ENCODE assay signal across 8 cellular contexts in genomic region chr12:68358532-68359485, GRCh38. TPM values are rescaled to one million over a fixed set of nuclear protein-coding genes. Genes with fewer than 3 reads are reported as not detected.
DNase-seq lines count a peak whose midpoint lies in the region; ATAC-seq and TF ChIP-seq lines count a peak whose summit lies in the region.

No MANE protein-coding gene starts in this region.

- H3K27ac ChIP-seq in liver (ENCODE audit: low read depth in 1 of 2, low read length in 2 of 2), result peak overlapping the region; percentile 9 to 56

- H3K4me3 ChIP-seq in AG04449 (ENCODE audit: low read depth, low read length), result no peak overlapping the region
- no peak overlapping the region for H3K4me3 ChIP-seq in WI38 (ENCODE audit: low read depth, low read length)
- no peak overlapping the region for H3K4me3 ChIP-seq in liver (ENCODE audit: low read depth in 1 of 3, low read length in 3 of 3)

- H3K36me3 ChIP-seq in liver (ENCODE audit: control insufficient read depth in 4 of 4, insufficient read depth in 3 of 4, low read depth in 1 of 4, low read length in 3 of 4), result no peaks in the 10 kb centered on the region

- TF ChIP-seq CTCF in AG04449 (IDR thresholded peaks at IDR 0.05; ENCODE audit: insufficient read depth, low read length, missing control alignments), result peak; percentile 36
- peak; percentile 16 for TF ChIP-seq CTCF in GM13976 (IDR thresholded peaks at IDR 0.05; ENCODE audit: borderline replicate concordance, control extremely low read depth, extremely low read depth, insufficient read depth, missing control alignments)
- TF ChIP-seq CTCF in WI38 (IDR thresholded peaks at IDR 0.05; ENCODE audit: low read depth, low read length), result peak; percentile 29; the same call in 1 of the 2 replicates
- TF ChIP-seq CTCF in liver (IDR thresholded peaks at IDR 0.05; ENCODE audit: low read depth, low read length, missing input control), result peak; percentile 79

- in situ Hi-C loops in GM13976 (cut with MboI; ENCODE audit: low sequenced_read_pairs, unreplicated experiment), result no loop called here

- peaks cover 2 to 9% (median 5%) of the 10 kb centered on the region in 4 donors for H3K4me1 ChIP-seq in liver (ENCODE audit: control insufficient read depth in 4 of 4, insufficient read depth in 4 of 4, low read length in 3 of 4)

- no peaks in the 10 kb centered on the region for H3K27me3 ChIP-seq in liver (ENCODE audit: control insufficient read depth in 4 of 4, insufficient read depth in 4 of 4, low read length in 3 of 4)

- CTCF ChIA-PET in AG04449 (lab: Yijun Ruan, JAX), result interaction anchor here (0.6 to 3.8 kb wide), 39 partner anchors 9 to 450 kb away, joined by 3 to 24 read pairs (median 4); partner anchors contain the start of genes MDM2 and RAP1B

- peak; percentile 97 to 98 for TF ChIP-seq RAD21 in liver (IDR thresholded peaks at IDR 0.05)

- H3K9ac ChIP-seq in liver (ENCODE audit: low read depth in 1 of 2, low read length in 2 of 2), result peak overlapping the region in 1 of 2 donors; percentile 36

- 30% methylated on average over 10 of the region's 10 CpGs for WGBS in liver

- DNase-seq in AG04449 (ENCODE audit: low read depth, low spot score), result peak; percentile 62
- peak; percentile 46 for DNase-seq in GM13976 (ENCODE audit: low spot score)
- peak; percentile 16 for DNase-seq in NCI-H1694 (lab: John Stamatoyannopoulos, UW)
- peak; percentile 93 for DNase-seq in dedifferentiated amniotic fluid mesenchymal stem cell (ENCODE audit: extremely low spot score)
- peak; percentile 41 for DNase-seq in stimulated activated CD8-positive, alpha-beta memory T cell treated with anti-CD3 and anti-CD28 coated beads, Interleukin-15, amount 100 ng/mL, for 1 hour (ENCODE audit: low read depth)

- peak; percentile 94 for ATAC-seq in HG02852 (IDR thresholded peaks at IDR 0.05; ENCODE audit: unreplicated experiment)

- no peaks in the 10 kb centered on the region for H3K9me3 ChIP-seq in liver (ENCODE audit: control insufficient read depth in 4 of 4, low read length in 3 of 4)

- POLR2A ChIA-PET in AG04449 (lab: Yijun Ruan, JAX), result interaction anchor here (0.6 kb wide), 1 partner anchor 449 kb away, joined by 3 read pairs; the partner anchor contains the start of gene MDM2

TF ChIP-seq in liver, 16 proteins besides CTCF, POLR2A, EP300 and RAD21:
- TF ChIP-seq GABPA (IDR thresholded peaks at IDR 0.05 in 1 of 2, conservative IDR thresholded peaks at IDR 0.05 in 1 of 2) (peak in 1 of 2 donors; percentile 45), FOXA2 (IDR thresholded peaks at IDR 0.05) (no peak), REST (IDR thresholded peaks at IDR 0.05) (peak; percentile 39), YY1 (IDR thresholded peaks at IDR 0.05) (peak; percentile 69), FOXA1 (IDR thresholded peaks at IDR 0.05) (no peak), SP1 (IDR thresholded peaks at IDR 0.05) (peak; percentile 9), ATF3 (IDR thresholded peaks at IDR 0.05) (no peak), EGR1 (IDR thresholded peaks at IDR 0.05; ENCODE audit: low read depth in 2 of 2) (no peak), JUND (IDR thresholded peaks at IDR 0.05) (no peak), TAF1 (conservative IDR thresholded peaks at IDR 0.05) (no peak), HNF4A (conservative IDR thresholded peaks at IDR 0.05) (peak; percentile 34 to 40), NR2F2 (IDR thresholded peaks at IDR 0.05) (peak; percentile 26), RXRA (IDR thresholded peaks at IDR 0.05) (peak; percentile 46 to 60), HNF4G (IDR thresholded peaks at IDR 0.05) (no peak)
- TF ChIP-seq, protein P1, sequence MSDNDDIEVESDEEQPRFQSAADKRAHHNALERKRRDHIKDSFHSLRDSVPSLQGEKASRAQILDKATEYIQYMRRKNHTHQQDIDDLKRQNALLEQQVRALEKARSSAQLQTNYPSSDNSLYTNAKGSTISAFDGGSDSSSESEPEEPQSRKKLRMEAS (IDR thresholded peaks at IDR 0.05), result peak; percentile 52
- TF ChIP-seq, protein P2, sequence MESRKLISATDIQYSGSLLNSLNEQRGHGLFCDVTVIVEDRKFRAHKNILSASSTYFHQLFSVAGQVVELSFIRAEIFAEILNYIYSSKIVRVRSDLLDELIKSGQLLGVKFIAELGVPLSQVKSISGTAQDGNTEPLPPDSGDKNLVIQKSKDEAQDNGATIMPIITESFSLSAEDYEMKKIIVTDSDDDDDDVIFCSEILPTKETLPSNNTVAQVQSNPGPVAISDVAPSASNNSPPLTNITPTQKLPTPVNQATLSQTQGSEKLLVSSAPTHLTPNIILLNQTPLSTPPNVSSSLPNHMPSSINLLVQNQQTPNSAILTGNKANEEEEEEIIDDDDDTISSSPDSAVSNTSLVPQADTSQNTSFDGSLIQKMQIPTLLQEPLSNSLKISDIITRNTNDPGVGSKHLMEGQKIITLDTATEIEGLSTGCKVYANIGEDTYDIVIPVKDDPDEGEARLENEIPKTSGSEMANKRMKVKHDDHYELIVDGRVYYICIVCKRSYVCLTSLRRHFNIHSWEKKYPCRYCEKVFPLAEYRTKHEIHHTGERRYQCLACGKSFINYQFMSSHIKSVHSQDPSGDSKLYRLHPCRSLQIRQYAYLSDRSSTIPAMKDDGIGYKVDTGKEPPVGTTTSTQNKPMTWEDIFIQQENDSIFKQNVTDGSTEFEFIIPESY (IDR thresholded peaks at IDR 0.05), result peak; percentile 26

RNA-seq across cellular contexts. Expression of gene MDM1, which starts 26.6 kb away (rescaled TPM):
- 10 to 100 TPM in 1 of 2 donors, 1 to 10 TPM in 1; 6.5 to 12.9 TPM for total RNA-seq in liver
- polyA plus RNA-seq in liver, result 1 to 10 TPM; 2.0 to 3.8 TPM

Comparison
In these comparisons a context has a peak if more than half of its experiments do, and no peak if none do; other contexts are left out.
1. DNase-seq: peak in every context shown above with its lines; median percentile 93 in dedifferentiated amniotic fluid mesenchymal stem cell; 62 in AG04449; 46 in GM13976; 41 in stimulated activated CD8-positive, alpha-beta memory T cell treated with anti-CD3 and anti-CD28 coated beads, Interleukin-15, amount 100 ng/mL, for 1 hour; 16 in NCI-H1694.
2. CTCF ChIP-seq: peak in every context shown above with its lines; median percentile 79 in liver; 36 in AG04449; 29 in WI38; 16 in GM13976.